ENCODE assay signal across 25 cellular contexts in the genomic region with DNA sequence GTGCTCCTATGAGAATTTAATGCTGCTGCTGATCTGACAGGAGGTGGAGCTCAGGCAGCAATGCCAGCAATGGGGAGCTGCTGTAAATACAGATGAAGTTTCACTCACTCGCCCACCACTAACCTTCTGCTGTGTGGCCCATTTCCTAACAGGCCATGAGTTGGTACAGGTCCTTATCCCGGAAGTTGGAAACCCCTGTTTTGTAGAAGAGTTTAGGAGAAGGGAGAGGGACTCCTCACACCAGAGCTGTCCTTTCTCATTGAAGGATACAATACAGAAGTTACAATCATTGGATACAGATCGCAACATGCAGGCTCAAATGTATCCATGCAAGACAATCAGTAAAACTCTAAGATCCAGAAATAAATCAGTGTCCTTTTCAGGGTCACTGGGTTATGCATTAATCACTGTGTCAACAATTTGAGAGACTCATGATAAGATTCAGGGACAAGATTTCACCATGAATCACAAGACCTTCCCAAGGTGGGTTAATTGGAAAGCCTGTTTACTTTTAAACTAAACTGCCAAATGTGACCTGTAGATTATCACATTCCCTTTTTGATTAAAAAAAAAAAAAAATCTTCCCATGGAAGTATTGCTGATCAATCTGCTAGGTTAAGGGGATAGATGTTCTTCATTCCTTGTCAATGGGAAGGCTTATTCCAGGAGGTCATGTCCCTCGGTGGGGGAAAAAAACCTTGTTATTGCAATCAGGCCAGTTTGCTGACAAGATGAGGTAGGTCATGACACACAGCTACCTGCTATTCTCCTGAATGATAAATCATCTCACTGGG.
A peak's percentile ranks its signal among the peaks of the same experiment; 100 is the strongest.
DNase-seq lines count a peak whose midpoint lies in the region; ATAC-seq and TF ChIP-seq lines count a peak whose summit lies in the region.
"Had no signal": no experiment of that assay in that cellular context is flagged by ENCODE, and none has a peak within 500 bp of the region (broad histone marks: within the 10 kb centered on the region; RNA-seq: fewer than 3 reads in every experiment).

No MANE protein-coding gene starts in this region.

- no peak overlapping the region for H3K14ac ChIP-seq in neuronal stem cell (ENCODE audit: low read length)

- H2BK5ac ChIP-seq in neuronal stem cell (ENCODE audit: low read length), result no peak overlapping the region

- TF ChIP-seq CTCF in Calu3 (IDR thresholded peaks at IDR 0.05; ENCODE audit: unreplicated experiment) (no peak), VCaP (conservative IDR thresholded peaks at IDR 0.05) (no peak), osteoblast (IDR thresholded peaks at IDR 0.05; ENCODE audit: extremely low read depth, low read depth, low read length) (no peak), Peyer's patch (IDR thresholded peaks at IDR 0.05) (no peak)

- H3K79me2 ChIP-seq in osteoblast (ENCODE audit: insufficient read depth, low read length), result no peaks in the 10 kb centered on the region

- H3K4me3 Mint-ChIP-seq in Calu3 (ENCODE audit: low read depth, unreplicated experiment), result no peak overlapping the region
- H3K4me3 Mint-ChIP-seq in T-helper 2 cell treated with Interferon-gamma antibody and Interleukin-4, amounts not matched to agents 5 μg/mL and 100 μg/mL, for 36 hours, result no peak overlapping the region
- H3K4me3 Mint-ChIP-seq: activated CD4-positive, alpha-beta T cell treated with anti-CD3 and anti-CD28 coated beads for 36 hours; activated naive CD4-positive, alpha-beta T cell treated with anti-CD3 and anti-CD28 coated beads, Interleukin-2, amount 50 U/mL, for 24 hours had no signal

- H2BK15ac ChIP-seq in neuronal stem cell (ENCODE audit: low read length), result no peak overlapping the region

- peaks cover 20% of the 10 kb centered on the region for H3K36me3 ChIP-seq in osteoblast (ENCODE audit: insufficient read depth, low read length)
- H3K36me3 ChIP-seq in Peyer's patch, result peaks cover 0 to 21% (median 0%) of the 10 kb centered on the region in 3 donors
- no peaks in the 10 kb centered on the region for H3K36me3 ChIP-seq in neuronal stem cell (replicated peaks in 1 of 2; ENCODE audit: control insufficient read depth in 2 of 2, insufficient read depth in 2 of 2, low read length in 2 of 2)
- H3K36me3 ChIP-seq: ovary had no signal

- H3K9ac ChIP-seq in neuronal stem cell (ENCODE audit: low read depth, low read length, poor library complexity), result no peak overlapping the region

- no peak overlapping the region for H3K18ac ChIP-seq in neuronal stem cell (ENCODE audit: low read length)

- no peak overlapping the region for H2BK120ac ChIP-seq in neuronal stem cell (ENCODE audit: low read depth, low read length)

- H3K4me3 ChIP-seq in osteoblast (ENCODE audit: insufficient read depth, low read length), result no peak overlapping the region
- H3K4me3 ChIP-seq in Peyer's patch, result no peak overlapping the region
- no peak overlapping the region for H3K4me3 ChIP-seq in neuronal stem cell (ENCODE audit: low read length in 2 of 2)
- H3K4me3 ChIP-seq: GM12878, lung, ovary, skin epidermis, tibial artery had no signal

- H3K27ac ChIP-seq in VCaP (peak overlapping the region; percentile 79), osteoblast (ENCODE audit: low read depth, low read length) (no peak overlapping the region), Peyer's patch (no peak overlapping the region), neuronal stem cell (replicated peaks; ENCODE audit: low read length) (no peak overlapping the region)
- H3K27ac ChIP-seq: ovary, skin epidermis, tibial artery had no signal

- CTCF ChIA-PET in Calu3 (lab: Charles Lee), result no interaction called here

- no CpG with 5 or more reads among the region's 4 CpGs for WGBS in neuronal stem cell (ENCODE audit: extremely low coverage in 2 of 2, insufficient read length in 2 of 2, insufficient replicate concordance in 1 of 2), 2 donors

- H2AFZ ChIP-seq in osteoblast (ENCODE audit: low read length), result no peak overlapping the region
- no peak overlapping the region for H2AFZ ChIP-seq in neuronal stem cell (ENCODE audit: low read length)

- peak overlapping the region; percentile 41 for H3K27ac Mint-ChIP-seq in Calu3 (ENCODE audit: unreplicated experiment)
- no peak overlapping the region for H3K27ac Mint-ChIP-seq in T-helper 2 cell treated with Interferon-gamma antibody and Interleukin-4, amounts not matched to agents 5 μg/mL and 100 μg/mL, for 36 hours
- H3K27ac Mint-ChIP-seq: activated CD4-positive, alpha-beta T cell treated with anti-CD3 and anti-CD28 coated beads for 36 hours; activated naive CD4-positive, alpha-beta T cell treated with anti-CD3 and anti-CD28 coated beads, Interleukin-2, amount 50 U/mL, for 24 hours had no signal

- H3K4me1 ChIP-seq in osteoblast (ENCODE audit: insufficient read depth, low read length) (peaks cover 7% of the 10 kb centered on the region), Peyer's patch (no peaks in the 10 kb centered on the region), neuronal stem cell (ENCODE audit: control insufficient read depth in 2 of 2, insufficient read depth in 1 of 2, low read depth in 1 of 2, low read length in 2 of 2) (no peaks in the 10 kb centered on the region)
- H3K4me1 ChIP-seq: tibial artery had no signal

- DNase-seq in Calu3 (peak; percentile 11), iris pigment epithelial cell (ENCODE audit: low read depth) (peak; percentile 14), osteoblast (ENCODE audit: insufficient read length, low spot score, missing footprints) (no peak), Peyer's patch (no peak), neuronal stem cell (ENCODE audit: low spot score) (no peak)
- DNase-seq in T-helper 2 cell treated with Interferon-gamma antibody and Interleukin-4, amounts not matched to agents 5 μg/mL and 100 μg/mL, for 36 hours (ENCODE audit: low spot score), result no peak
- DNase-seq: activated CD4-positive, alpha-beta T cell treated with anti-CD3 and anti-CD28 coated beads for 36 hours; DMS53; effector memory CD4-positive, alpha-beta T cell; Kasumi-1; NCI-H1417; NCI-H2107; NCI-H524 treated with DMSO at 0.1 percent for 48 hours; ovary; stimulated activated CD4-positive, alpha-beta T cell treated with anti-CD3 and anti-CD28 coated beads, Interleukin-2, amount 100 ng/mL, for 48 hours; stimulated activated naive CD4-positive, alpha-beta T cell treated with Interleukin-2 at 50 U/mL for 16 hours; SW 1271; tibial artery had no signal

- no peaks in the 10 kb centered on the region for H3K27me3 ChIP-seq in osteoblast (ENCODE audit: insufficient read depth, low read length)
- no peaks in the 10 kb centered on the region for H3K27me3 ChIP-seq in Peyer's patch
- H3K27me3 ChIP-seq in neuronal stem cell (ENCODE audit: control insufficient read depth in 3 of 3, insufficient read depth in 3 of 3, low read depth in 1 of 3, low read length in 3 of 3), result no peaks in the 10 kb centered on the region
- H3K27me3 ChIP-seq: ovary, tibial artery had no signal

- no peak overlapping the region for H4K91ac ChIP-seq in neuronal stem cell (ENCODE audit: low read depth, low read length, poor library complexity)

- H3K4ac ChIP-seq in neuronal stem cell (ENCODE audit: low read length), result no peak overlapping the region

- H3K23ac ChIP-seq in neuronal stem cell (ENCODE audit: low read depth, low read length, poor library complexity), result no peak overlapping the region

- no peak overlapping the region for H2AK5ac ChIP-seq in neuronal stem cell (ENCODE audit: low read depth, low read length)

- H4K8ac ChIP-seq in neuronal stem cell (ENCODE audit: low read depth, low read length), result no peak overlapping the region

- no peaks in the 10 kb centered on the region for H3K9me3 Mint-ChIP-seq in Calu3 (ENCODE audit: low read depth, unreplicated experiment)
- H3K9me3 Mint-ChIP-seq in T-helper 2 cell treated with Interferon-gamma antibody and Interleukin-4, amounts not matched to agents 5 μg/mL and 100 μg/mL, for 36 hours, result peaks cover 6% of the 10 kb centered on the region
- H3K9me3 Mint-ChIP-seq: activated naive CD4-positive, alpha-beta T cell treated with anti-CD3 and anti-CD28 coated beads, Interleukin-2, amount 50 U/mL, for 24 hours had no signal

- H3K4me1 Mint-ChIP-seq in Calu3 (ENCODE audit: low read depth, unreplicated experiment), result peaks cover 13% of the 10 kb centered on the region
- peaks cover 2% of the 10 kb centered on the region for H3K4me1 Mint-ChIP-seq in T-helper 2 cell treated with Interferon-gamma antibody and Interleukin-4, amounts not matched to agents 5 μg/mL and 100 μg/mL, for 36 hours (ENCODE audit: low read depth)
- H3K4me1 Mint-ChIP-seq: activated CD4-positive, alpha-beta T cell treated with anti-CD3 and anti-CD28 coated beads for 36 hours; activated naive CD4-positive, alpha-beta T cell treated with anti-CD3 and anti-CD28 coated beads, Interleukin-2, amount 50 U/mL, for 24 hours had no signal

- no peaks in the 10 kb centered on the region for H4K20me1 ChIP-seq in osteoblast (ENCODE audit: insufficient read depth, low read length)

- no peak for ATAC-seq in HG02678 (IDR thresholded peaks at IDR 0.05; ENCODE audit: unreplicated experiment)
- ATAC-seq: activated CD4-positive, alpha-beta T cell treated with anti-CD3 and anti-CD28 coated beads for 36 hours; GM12878; Right ventricle myocardium inferior had no signal

- no peak overlapping the region for H2BK12ac ChIP-seq in neuronal stem cell (ENCODE audit: low read length)

- H3K27me3 Mint-ChIP-seq in Calu3 (ENCODE audit: unreplicated experiment), result no peaks in the 10 kb centered on the region
- H3K27me3 Mint-ChIP-seq in T-helper 2 cell treated with Interferon-gamma antibody and Interleukin-4, amounts not matched to agents 5 μg/mL and 100 μg/mL, for 36 hours (ENCODE audit: low read depth), result no peaks in the 10 kb centered on the region
- H3K27me3 Mint-ChIP-seq: activated CD4-positive, alpha-beta T cell treated with anti-CD3 and anti-CD28 coated beads for 36 hours; activated naive CD4-positive, alpha-beta T cell treated with anti-CD3 and anti-CD28 coated beads, Interleukin-2, amount 50 U/mL, for 24 hours had no signal

- no peaks in the 10 kb centered on the region for H3K79me1 ChIP-seq in neuronal stem cell (ENCODE audit: low read depth, low read length)

- TF ChIP-seq POLR2A in Peyer's patch (IDR thresholded peaks at IDR 0.05), result no peak

- H3K4me2 ChIP-seq in osteoblast (ENCODE audit: insufficient read depth, low read length), result peak overlapping the region; percentile 7
- H3K4me2 ChIP-seq in neuronal stem cell (ENCODE audit: insufficient read depth, low read length, poor library complexity, severe bottlenecking), result no peak overlapping the region

- BruUV-seq in Calu3 (replicated peaks; lab: Mats Ljungman, UMichigan), result no TSS peak

- intact Hi-C loops in Calu3 (cut with micrococcal nuclease; ENCODE audit: unreplicated experiment), result no loop called here

- no peaks in the 10 kb centered on the region for H3K36me3 Mint-ChIP-seq in Calu3 (ENCODE audit: insufficient read depth, unreplicated experiment)
- H3K36me3 Mint-ChIP-seq in T-helper 2 cell treated with Interferon-gamma antibody and Interleukin-4, amounts not matched to agents 5 μg/mL and 100 μg/mL, for 36 hours (ENCODE audit: low read depth), result peaks cover 70% of the 10 kb centered on the region

- no peaks in the 10 kb centered on the region for H3K9me3 ChIP-seq in osteoblast (ENCODE audit: low read depth, low read length)
- no peaks in the 10 kb centered on the region for H3K9me3 ChIP-seq in Peyer's patch
- no peaks in the 10 kb centered on the region for H3K9me3 ChIP-seq in neuronal stem cell (replicated peaks in 1 of 2; ENCODE audit: control insufficient read depth in 2 of 2, insufficient read depth in 1 of 2, low read depth in 1 of 2, low read length in 2 of 2)
- H3K9me3 ChIP-seq: ovary, tibial artery had no signal

Comparison
In these comparisons a context has a peak if more than half of its experiments do, and no peak if none do; other contexts are left out.
1. DNase-seq: peak in Calu3 (single experiment) and iris pigment epithelial cell (single experiment); none in osteoblast (single experiment), Peyer's patch (0 of 3), T-helper 2 cell treated with Interferon-gamma antibody and Interleukin-4, amounts not matched to agents 5 μg/mL and 100 μg/mL, for 36 hours (single experiment) and neuronal stem cell (single experiment).